22 cellular contexts compared by ENCODE assay signal in the genomic region with DNA sequence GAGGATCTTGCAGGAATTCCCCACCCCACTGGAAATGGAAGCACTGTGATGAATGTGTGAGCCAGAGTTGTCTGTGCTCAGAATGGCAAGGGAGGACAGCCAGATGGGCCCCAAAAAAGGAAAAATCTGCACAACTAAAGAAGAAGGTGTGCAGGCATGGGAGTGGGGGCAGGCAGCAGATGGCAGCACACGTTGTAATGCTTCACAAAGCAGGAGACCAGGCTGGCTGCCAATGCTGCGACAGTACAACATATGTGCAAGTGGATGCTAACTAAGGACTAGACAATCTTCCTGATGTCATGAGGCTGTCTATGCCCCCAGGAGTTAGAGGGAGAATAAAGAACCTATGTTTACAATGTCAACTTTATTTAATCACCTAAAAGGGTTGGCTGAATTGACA.
"Had no signal": no experiment of that assay in that cellular context is flagged by ENCODE, and none has a peak within 500 bp of the region (broad histone marks: within the 10 kb centered on the region; RNA-seq: fewer than 3 reads in every experiment).

No MANE protein-coding gene starts in this region.

- H3K27ac ChIP-seq: body of pancreas, SK-N-MC had no signal

- ATAC-seq: activated CD8-positive, alpha-beta memory T cell treated with anti-CD3 and anti-CD28 coated beads, Interleukin-2, amount 10 ng/mL, durations not matched to agents 7 days and 5 days; body of pancreas; Right ventricle myocardium inferior; T-cell had no signal

- DNase-seq: activated B cell treated with CpG ODN at 0.5 μM for 24 hours; activated CD4-positive, alpha-beta T cell treated with anti-CD3 and anti-CD28 coated beads for 1 hour; activated CD4-positive, alpha-beta T cell treated with anti-CD3 and anti-CD28 coated beads, Interleukin-2, amount 10 ng/mL, durations not matched to agents 24 days and 14 days; activated CD4-positive, alpha-beta T cell treated with anti-CD3 and anti-CD28 coated beads, Interleukin-2, amount 50 U/mL, for 48 hours; activated CD8-positive, alpha-beta memory T cell treated with anti-CD3 and anti-CD28 coated beads, Interleukin-2, amount 10 ng/mL, durations not matched to agents 7 days and 5 days; activated effector memory CD4-positive, alpha-beta T cell treated with Interleukin-2 at 50 U/mL for 16 hours; activated naive CD4-positive, alpha-beta T cell; activated T-cell treated with anti-CD3 and anti-CD28 coated beads, Interleukin-2, amount 50 U/mL, for 24 hours; aorta; body of pancreas; central memory CD4-positive, alpha-beta T cell; NCI-H1105 treated with DMSO at 0.1 percent for 48 hours; NCI-H1436 treated with DMSO at 0.1 percent for 48 hours; NCI-H2029; NCI-H2107; NCI-H510A treated with DMSO at 0.1 percent for 48 hours; NCI-H82; T-cell; T-helper 2 cell; T1000 had no signal

- H3K4me3 ChIP-seq: body of pancreas, SK-N-MC had no signal

- H3K4me1 ChIP-seq: body of pancreas had no signal
